In genomic region chr11:720642-721346, GRCh38 we compare ENCODE assay signal across 8 cellular contexts. TPM values are rescaled to one million over a fixed set of nuclear protein-coding genes. Genes with fewer than 3 reads are reported as not detected.
DNase-seq lines count a peak whose midpoint lies in the region; ATAC-seq and TF ChIP-seq lines count a peak whose summit lies in the region.

No MANE protein-coding gene starts in this region.

- no peak for DNase-seq in activated CD4-positive, CD25-positive, alpha-beta regulatory T cell treated with anti-CD3 and anti-CD28 coated beads, Interleukin-2, amount 50 U/mL, for 72 hours
- DNase-seq in T follicular helper cell (ENCODE audit: low read depth) = peak; percentile 52
- peak; percentile 97 for DNase-seq in endodermal cell
- no peak for DNase-seq in NCI-H226
- DNase-seq in midbrain (lab: John Stamatoyannopoulos, UW) = no peak

- peaks cover 32% of the 10 kb centered on the region for H3K27me3 Mint-ChIP-seq in endodermal cell (ENCODE audit: insufficient read depth)
- peaks cover 14% of the 10 kb centered on the region for H3K27me3 Mint-ChIP-seq in stimulated activated memory B cell treated with anti-CD40 and anti-IgM and Interleukin-4, amounts not matched to agents 10 μg/mL and 1 μg/mL and 100 μg/mL, for 72 hours

- H3K4me1 ChIP-seq in endodermal cell (ENCODE audit: control insufficient read depth, insufficient read depth, low read length) = no peaks in the 10 kb centered on the region

- no peaks in the 10 kb centered on the region for H3K36me3 ChIP-seq in endodermal cell (ENCODE audit: control insufficient read depth, insufficient read depth, low read length)

- H3K27ac Mint-ChIP-seq in endodermal cell = no peak overlapping the region
- peak overlapping the region; percentile 49 for H3K27ac Mint-ChIP-seq in stimulated activated memory B cell treated with anti-CD40 and anti-IgM and Interleukin-4, amounts not matched to agents 10 μg/mL and 1 μg/mL and 100 μg/mL, for 72 hours

- peaks cover 29% of the 10 kb centered on the region for H3K27me3 ChIP-seq in endodermal cell (ENCODE audit: control insufficient read depth, insufficient read depth, low read length, poor library complexity, severe bottlenecking)

- H3K4me3 Mint-ChIP-seq in endodermal cell = no peak overlapping the region
- H3K4me3 Mint-ChIP-seq in stimulated activated memory B cell treated with anti-CD40 and anti-IgM and Interleukin-4, amounts not matched to agents 10 μg/mL and 1 μg/mL and 100 μg/mL, for 72 hours = peak overlapping the region; percentile 70

- ATAC-seq in activated CD4-positive, CD25-positive, alpha-beta regulatory T cell treated with anti-CD3 and anti-CD28 coated beads, Interleukin-2, amount 50 U/mL, for 24 hours = peak; percentile 15 to 63
- no peak for ATAC-seq in stimulated activated memory B cell treated with anti-CD40 and anti-IgM and Interleukin-4, amounts not matched to agents 10 μg/mL and 1 μg/mL and 100 μg/mL, for 72 hours
- ATAC-seq in GM18870 (IDR thresholded peaks at IDR 0.05; ENCODE audit: unreplicated experiment) = no peak

- 45 to 67% methylated on average over 25 to 58 of the region's 63 CpGs for WGBS in endodermal cell (ENCODE audit: insufficient coverage in 1 of 2, insufficient read length in 1 of 2), 2 experiments

- H3K9ac ChIP-seq in endodermal cell (ENCODE audit: extremely low read depth, low read length, poor library complexity, severe bottlenecking) = no peak overlapping the region

- peak; percentile 28 for TF ChIP-seq CTCF in endodermal cell (conservative IDR thresholded peaks at IDR 0.05)

- H3K4me1 Mint-ChIP-seq in endodermal cell = no peaks in the 10 kb centered on the region
- peaks cover 28% of the 10 kb centered on the region for H3K4me1 Mint-ChIP-seq in stimulated activated memory B cell treated with anti-CD40 and anti-IgM and Interleukin-4, amounts not matched to agents 10 μg/mL and 1 μg/mL and 100 μg/mL, for 72 hours

- no peaks in the 10 kb centered on the region for H3K9me3 ChIP-seq in endodermal cell (ENCODE audit: control insufficient read depth, low read length)

- no peaks in the 10 kb centered on the region for H3K36me3 Mint-ChIP-seq in endodermal cell (ENCODE audit: low read depth)
- no peaks in the 10 kb centered on the region for H3K36me3 Mint-ChIP-seq in stimulated activated memory B cell treated with anti-CD40 and anti-IgM and Interleukin-4, amounts not matched to agents 10 μg/mL and 1 μg/mL and 100 μg/mL, for 72 hours

- no peak overlapping the region for H3K27ac ChIP-seq in endodermal cell (ENCODE audit: low read depth, low read length)

- H3K9me3 Mint-ChIP-seq in endodermal cell = peaks cover 4% of the 10 kb centered on the region
- no peaks in the 10 kb centered on the region for H3K9me3 Mint-ChIP-seq in stimulated activated memory B cell treated with anti-CD40 and anti-IgM and Interleukin-4, amounts not matched to agents 10 μg/mL and 1 μg/mL and 100 μg/mL, for 72 hours

- H3K4me3 ChIP-seq in endodermal cell (ENCODE audit: low read length) = no peak overlapping the region

RNA-seq across cellular contexts. Expression of gene EPS8L2, which starts 14.8 kb away (rescaled TPM):
- 10 to 100 TPM; 26.2 to 28.0 TPM for total RNA-seq in endodermal cell
- 8.5 TPM for polyA plus RNA-seq in endodermal cell (2013, experiment 1 of 2)
- polyA plus RNA-seq in endodermal cell (2013, experiment 2 of 2) = 7.3 TPM

RNA-seq across cellular contexts. Expression of gene TMEM80, which starts 25.2 kb away (rescaled TPM):
- 10 to 100 TPM; 13.2 to 19.1 TPM for total RNA-seq in endodermal cell
- 27.8 TPM for polyA plus RNA-seq in endodermal cell (2013, experiment 1 of 2)
- polyA plus RNA-seq in endodermal cell (2013, experiment 2 of 2) = 25.8 TPM

RNA-seq across cellular contexts. Expression of gene DEAF1, which starts 25.8 kb away (rescaled TPM):
- 10 to 100 TPM; 44.1 to 51.9 TPM for total RNA-seq in endodermal cell
- polyA plus RNA-seq in endodermal cell (2013, experiment 1 of 2) = 53.7 TPM
- polyA plus RNA-seq in endodermal cell (2013, experiment 2 of 2) = 48.4 TPM

RNA-seq across cellular contexts. Expression of gene TALDO1, which starts 26.5 kb away (rescaled TPM):
- total RNA-seq in endodermal cell = 100 to 1,000 TPM; 177 to 221 TPM
- polyA plus RNA-seq in endodermal cell (2013, experiment 1 of 2) = 123 TPM
- 112 TPM for polyA plus RNA-seq in endodermal cell (2013, experiment 2 of 2)

RNA-seq across cellular contexts. Expression of gene GATD1, which starts 56.5 kb away (rescaled TPM):
- total RNA-seq in endodermal cell = 10 to 100 TPM; 57.2 to 63.2 TPM
- 42.3 TPM for polyA plus RNA-seq in endodermal cell (2013, experiment 1 of 2)
- 39.0 TPM for polyA plus RNA-seq in endodermal cell (2013, experiment 2 of 2)

Comparison
In these comparisons a context has a peak if more than half of its experiments do, and no peak if none do; other contexts are left out.
1. ATAC-seq: peak in activated CD4-positive, CD25-positive, alpha-beta regulatory T cell treated with anti-CD3 and anti-CD28 coated beads, Interleukin-2, amount 50 U/mL, for 24 hours (2 of 2); none in stimulated activated memory B cell treated with anti-CD40 and anti-IgM and Interleukin-4, amounts not matched to agents 10 μg/mL and 1 μg/mL and 100 μg/mL, for 72 hours (single experiment) and GM18870 (single experiment).
2. DNase-seq: peak in T follicular helper cell (single experiment) and endodermal cell (single experiment); none in activated CD4-positive, CD25-positive, alpha-beta regulatory T cell treated with anti-CD3 and anti-CD28 coated beads, Interleukin-2, amount 50 U/mL, for 72 hours (single experiment), NCI-H226 (single experiment) and midbrain (single experiment).